Comparison of ENCODE assay signal across 13 cellular contexts in genomic region chr2:118845005-118845842, GRCh38. TPM values are rescaled to one million over a fixed set of nuclear protein-coding genes. Genes with fewer than 3 reads are reported as not detected.
A peak's percentile ranks its signal among the peaks of the same experiment; 100 is the strongest.
DNase-seq lines count a peak whose midpoint lies in the region; ATAC-seq and TF ChIP-seq lines count a peak whose summit lies in the region.
"Had no signal": no experiment of that assay in that cellular context is flagged by ENCODE, and none has a peak within 500 bp of the region (broad histone marks: within the 10 kb centered on the region; RNA-seq: fewer than 3 reads in every experiment).

No MANE protein-coding gene starts in this region.

- DNase-seq in activated naive CD4-positive, alpha-beta T cell (lab: John Stamatoyannopoulos, UW): no peak
- DNase-seq in left kidney (ENCODE audit: low read depth, low spot score) (peak; percentile 40), SJCRH30 (no peak), SIG-M5 treated with dmso at 0.1 percent for 504 hours (lab: John Stamatoyannopoulos, UW; ENCODE audit: unreplicated experiment) (no peak), foreskin keratinocyte (no peak)
- no peak for DNase-seq in stimulated activated naive B cell treated with anti-CD40 and anti-IgM and Interleukin-4, amounts not matched to agents 10 μg/mL and 1 μg/mL and 100 μg/mL, for 72 hours
- DNase-seq: effector memory CD4-positive, alpha-beta T cell; uterus had no signal

- H3K27ac ChIP-seq in SJCRH30 (no peak overlapping the region), foreskin keratinocyte (no peak overlapping the region)
- H3K27ac ChIP-seq: parathyroid adenoma, uterus, VCaP had no signal

- no peak overlapping the region for H3K4me3 ChIP-seq in SJCRH30
- H3K4me3 ChIP-seq: uterus had no signal

- H3K9me3 Mint-ChIP-seq in activated naive CD4-positive, alpha-beta T cell treated with anti-CD3 and anti-CD28 coated beads, Interleukin-2, amount 50 U/mL, for 24 hours: no peaks in the 10 kb centered on the region
- H3K9me3 Mint-ChIP-seq in activated T-helper 17 cell treated with anti-CD3 and anti-CD28 coated beads, Interleukin-2, amount 50 U/mL, for 72 hours: no peaks in the 10 kb centered on the region
- peaks cover 0 to 3% of the 10 kb centered on the region in 2 donors for H3K9me3 Mint-ChIP-seq in stimulated activated naive B cell treated with anti-CD40 and anti-IgM and Interleukin-4, amounts not matched to agents 10 μg/mL and 1 μg/mL and 100 μg/mL, for 72 hours

- H3K4me1 Mint-ChIP-seq in activated naive CD4-positive, alpha-beta T cell treated with anti-CD3 and anti-CD28 coated beads, Interleukin-2, amount 50 U/mL, for 24 hours: peaks cover 43% of the 10 kb centered on the region
- peaks cover 4% of the 10 kb centered on the region for H3K4me1 Mint-ChIP-seq in activated T-helper 17 cell treated with anti-CD3 and anti-CD28 coated beads, Interleukin-2, amount 50 U/mL, for 72 hours
- H3K4me1 Mint-ChIP-seq in stimulated activated naive B cell treated with anti-CD40 and anti-IgM and Interleukin-4, amounts not matched to agents 10 μg/mL and 1 μg/mL and 100 μg/mL, for 72 hours: peaks cover 22 to 56% of the 10 kb centered on the region in 2 donors

- no peaks in the 10 kb centered on the region for H3K9me3 ChIP-seq in SJCRH30 (replicated peaks)
- H3K9me3 ChIP-seq: uterus had no signal

- H3K4me1 ChIP-seq in SJCRH30: no peaks in the 10 kb centered on the region
- H3K4me1 ChIP-seq in foreskin keratinocyte: peaks cover 3% of the 10 kb centered on the region
- H3K4me1 ChIP-seq: parathyroid adenoma had no signal

- no peak for TF ChIP-seq CTCF in foreskin keratinocyte (conservative IDR thresholded peaks at IDR 0.05)

- peak overlapping the region; percentile 61 for H3K4me3 Mint-ChIP-seq in activated naive CD4-positive, alpha-beta T cell treated with anti-CD3 and anti-CD28 coated beads, Interleukin-2, amount 50 U/mL, for 24 hours
- peak overlapping the region; percentile 34 for H3K4me3 Mint-ChIP-seq in activated T-helper 17 cell treated with anti-CD3 and anti-CD28 coated beads, Interleukin-2, amount 50 U/mL, for 72 hours
- peak overlapping the region; percentile 50 to 57 for H3K4me3 Mint-ChIP-seq in stimulated activated naive B cell treated with anti-CD40 and anti-IgM and Interleukin-4, amounts not matched to agents 10 μg/mL and 1 μg/mL and 100 μg/mL, for 72 hours

- no peaks in the 10 kb centered on the region for H3K36me3 Mint-ChIP-seq in activated naive CD4-positive, alpha-beta T cell treated with anti-CD3 and anti-CD28 coated beads, Interleukin-2, amount 50 U/mL, for 24 hours
- H3K36me3 Mint-ChIP-seq in activated T-helper 17 cell treated with anti-CD3 and anti-CD28 coated beads, Interleukin-2, amount 50 U/mL, for 72 hours (ENCODE audit: low read depth): peaks cover 22% of the 10 kb centered on the region
- H3K36me3 Mint-ChIP-seq in stimulated activated naive B cell treated with anti-CD40 and anti-IgM and Interleukin-4, amounts not matched to agents 10 μg/mL and 1 μg/mL and 100 μg/mL, for 72 hours: peaks cover 4 to 5% of the 10 kb centered on the region in 2 donors

- H3K36me3 ChIP-seq in SJCRH30: no peaks in the 10 kb centered on the region
- H3K36me3 ChIP-seq: uterus had no signal

- H3K27me3 ChIP-seq in SJCRH30 (peaks cover 3% of the 10 kb centered on the region; the same call in 1 of the 2 replicates), foreskin keratinocyte (peaks cover 96% of the 10 kb centered on the region)

- ATAC-seq in activated T-helper 17 cell treated with anti-CD3 and anti-CD28 coated beads, Interleukin-2, amount 50 U/mL, for 72 hours (replicated peaks): no peak
- ATAC-seq in stimulated activated naive B cell treated with anti-CD40 and anti-IgM and Interleukin-4, amounts not matched to agents 10 μg/mL and 1 μg/mL and 100 μg/mL, for 72 hours (replicated peaks): no peak
- ATAC-seq in foreskin keratinocyte: no peak

- no peak overlapping the region for H3K27ac Mint-ChIP-seq in activated naive CD4-positive, alpha-beta T cell treated with anti-CD3 and anti-CD28 coated beads, Interleukin-2, amount 50 U/mL, for 24 hours
- H3K27ac Mint-ChIP-seq in activated T-helper 17 cell treated with anti-CD3 and anti-CD28 coated beads, Interleukin-2, amount 50 U/mL, for 72 hours: no peak overlapping the region
- H3K27ac Mint-ChIP-seq in stimulated activated naive B cell treated with anti-CD40 and anti-IgM and Interleukin-4, amounts not matched to agents 10 μg/mL and 1 μg/mL and 100 μg/mL, for 72 hours: peak overlapping the region; percentile 77

- H3K27me3 Mint-ChIP-seq in activated naive CD4-positive, alpha-beta T cell treated with anti-CD3 and anti-CD28 coated beads, Interleukin-2, amount 50 U/mL, for 24 hours: peaks cover 54% of the 10 kb centered on the region
- H3K27me3 Mint-ChIP-seq in activated T-helper 17 cell treated with anti-CD3 and anti-CD28 coated beads, Interleukin-2, amount 50 U/mL, for 72 hours: peaks cover 65% of the 10 kb centered on the region
- peaks cover 80 to 92% of the 10 kb centered on the region in 2 donors for H3K27me3 Mint-ChIP-seq in stimulated activated naive B cell treated with anti-CD40 and anti-IgM and Interleukin-4, amounts not matched to agents 10 μg/mL and 1 μg/mL and 100 μg/mL, for 72 hours

RNA-seq across cellular contexts. Expression of gene EN1, which starts 2.2 kb away (rescaled TPM):
- not detected for total RNA-seq in activated T-helper 17 cell treated with anti-CD3 and anti-CD28 coated beads, Interleukin-2, amount 50 U/mL, for 72 hours
- not detected in 2 replicates for total RNA-seq in SJCRH30 (2014; rRNA removed; shearing (Covaris generic))
- 0.75 TPM in 1 of 2 replicates, not detected in the other for total RNA-seq in foreskin keratinocyte
- polyA plus RNA-seq in foreskin keratinocyte: 0.85 TPM in 1 of 2 replicates, not detected in the other
- total RNA-seq: OCI-LY7, uterus had no signal
